In the genomic region with DNA sequence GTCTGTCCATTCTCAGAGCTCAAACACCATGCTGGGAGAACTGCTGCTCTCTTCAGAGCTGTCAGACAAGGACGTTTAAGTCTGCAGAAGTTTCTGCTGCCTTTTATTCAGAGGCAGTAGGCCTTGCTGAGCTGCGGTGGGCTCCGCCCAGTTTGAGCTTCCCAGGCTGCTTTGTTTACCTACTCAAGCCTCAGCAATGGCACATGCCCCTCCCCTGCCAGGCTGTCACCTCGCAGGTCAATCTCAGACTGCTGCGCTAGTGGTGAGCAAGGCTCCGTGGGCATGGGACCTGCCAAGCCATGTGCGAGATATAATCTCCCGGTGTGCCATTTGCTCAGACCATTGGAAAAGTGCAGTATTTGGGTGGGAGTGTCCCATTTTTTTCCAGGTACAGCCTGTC, we compare ENCODE assay signal across 15 cellular contexts. TPM values are rescaled to one million over a fixed set of nuclear protein-coding genes. Genes with fewer than 3 reads are reported as not detected.
"Had no signal": no experiment of that assay in that cellular context is flagged by ENCODE, and none has a peak within 500 bp of the region (broad histone marks: within the 10 kb centered on the region; RNA-seq: fewer than 3 reads in every experiment).

No MANE protein-coding gene starts in this region.

RNA-seq across cellular contexts. Expression of a gene that starts 8.6 kb away (rescaled TPM):
- total RNA-seq: dermis blood vessel endothelial cell, esophagus mucosa, esophagus squamous epithelium, gastrocnemius medialis, glomerular endothelial cell, heart right ventricle, left colon, left lobe of liver, left ventricle myocardium inferior, lower leg skin, lung microvascular endothelial cell, mesenteric fat pad, mesothelial cell of epicardium, mucosa of gallbladder had no signal
- polyA plus RNA-seq: heart right ventricle, keratinocyte had no signal
